In the genomic region with DNA sequence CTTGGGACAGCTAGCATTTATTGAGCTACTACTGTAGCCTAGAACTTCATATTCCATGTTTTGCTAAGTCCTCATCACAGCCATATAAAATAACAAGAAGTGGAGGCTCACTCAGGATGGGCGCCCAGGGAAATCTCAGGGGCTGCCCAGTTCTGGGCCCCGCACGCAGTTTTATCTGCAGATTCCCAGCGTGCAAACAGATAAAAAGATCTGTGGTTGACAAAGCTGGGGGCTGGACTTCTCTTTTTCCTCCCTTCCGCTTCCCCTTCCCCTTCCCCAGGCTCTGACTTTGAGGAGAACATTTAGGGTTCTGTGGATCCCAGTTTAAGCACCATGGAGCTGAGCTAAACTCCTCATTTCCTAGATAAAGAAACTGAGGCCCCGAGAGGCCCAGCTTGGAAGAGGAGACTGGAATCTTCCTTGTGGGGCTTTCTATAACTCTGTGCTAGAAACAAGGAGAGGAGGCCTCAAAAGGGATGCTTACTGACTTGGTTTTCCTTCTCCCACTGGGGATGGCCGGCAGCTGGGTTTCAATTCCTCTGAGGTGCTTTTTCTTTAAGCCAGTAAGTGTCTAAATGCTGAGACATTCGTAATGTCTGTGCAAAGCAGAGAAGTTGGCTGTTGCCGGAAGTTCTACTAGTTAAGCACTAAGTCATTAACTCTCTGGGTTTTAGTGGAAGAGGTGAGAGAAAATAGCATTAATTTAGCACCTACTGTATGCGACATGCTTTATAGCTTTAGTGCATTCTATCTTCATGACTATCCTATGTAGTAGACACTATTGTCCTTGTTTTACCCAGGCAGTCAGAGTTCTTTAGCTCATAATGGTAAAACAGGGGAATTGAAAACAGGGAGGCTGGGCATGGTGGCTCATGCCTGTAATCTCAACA, we compare ENCODE assay signal across 12 cellular contexts.
DNase-seq lines count a peak whose midpoint lies in the region; TF ChIP-seq lines count a peak whose summit lies in the region.
"Had no signal": no experiment of that assay in that cellular context is flagged by ENCODE, and none has a peak within 500 bp of the region (broad histone marks: within the 10 kb centered on the region; RNA-seq: fewer than 3 reads in every experiment).

No MANE protein-coding gene starts in this region.

- POLR2A ChIA-PET in OCI-LY7 (lab: Charles Lee): interaction anchor here (0.5 to 1.4 kb wide), 9 partner anchors 11 to 318 kb away, joined by 3 to 5 read pairs (median 3); a partner anchor contains a TSS

- H3K27me3 ChIP-seq in right atrium auricular region (no peaks in the 10 kb centered on the region), spleen (replicated peaks in 1 of 7) (no peaks in the 10 kb centered on the region)
- H3K27me3 ChIP-seq: SJSA1 had no signal

- TF ChIP-seq CTCF in GM20000 (IDR thresholded peaks at IDR 0.05; ENCODE audit: extremely low read depth, missing control alignments): no peak
- TF ChIP-seq CTCF in OCI-LY7 (conservative IDR thresholded peaks at IDR 0.05; ENCODE audit: low read length): no peak
- TF ChIP-seq CTCF in right atrium auricular region (IDR thresholded peaks at IDR 0.05): no peak
- no peak for TF ChIP-seq CTCF in spleen (IDR thresholded peaks at IDR 0.05 in 8 of 11, conservative IDR thresholded peaks at IDR 0.05 in 3 of 11)

- no peaks in the 10 kb centered on the region for H4K20me1 ChIP-seq in OCI-LY7 (ENCODE audit: insufficient read depth, low read length)

- DNase-seq in GM20000 (ENCODE audit: low spot score) (peak; percentile 78), OCI-LY7 (ENCODE audit: low spot score) (peak; percentile 46), right atrium auricular region (ENCODE audit: low spot score) (no peak), spleen (no peak), cortex of kidney (lab: John Stamatoyannopoulos, UW) (no peak), amniotic stem cell (lab: John Stamatoyannopoulos, UW) (no peak), NCI-H526 treated with DMSO at 0.1 percent for 48 hours (lab: John Stamatoyannopoulos, UW) (no peak)
- no peak for DNase-seq in stimulated activated CD4-positive, alpha-beta T cell treated with anti-CD3 and anti-CD28 coated beads, Interleukin-4, amount 100 ng/mL, for 4 hours
- DNase-seq: activated CD4-positive, CD25-positive, alpha-beta regulatory T cell; CD8-positive, alpha-beta T cell; H7 had no signal

- no peaks in the 10 kb centered on the region for H3K9me2 ChIP-seq in OCI-LY7 (ENCODE audit: insufficient read depth, low read length)

- no TSS peak for BruUV-seq in OCI-LY7 (replicated peaks; lab: Mats Ljungman, UMichigan)

- H3K4me2 ChIP-seq in OCI-LY7 (ENCODE audit: low read length): peak overlapping the region; percentile 6; the same call in 1 of the 2 replicates

- H3K27ac ChIP-seq in OCI-LY7 (ENCODE audit: low read depth, low read length, poor library complexity, severe bottlenecking) (no peak overlapping the region), right atrium auricular region (peak overlapping the region; percentile 59 to 65), spleen (peak overlapping the region; percentile 23 to 88 (median 79))
- H3K27ac ChIP-seq: SJSA1 had no signal

- no peak overlapping the region for H2AFZ ChIP-seq in OCI-LY7 (ENCODE audit: low read length)

- intact Hi-C loops in OCI-LY7 (cut with micrococcal nuclease; ENCODE audit: unreplicated experiment): no loop called here
- intact Hi-C loops in spleen (cut with DNase I; ENCODE audit: low total_unique reads): no loop called here

- H3K36me3 ChIP-seq in OCI-LY7 (ENCODE audit: insufficient read depth, low read length) (no peaks in the 10 kb centered on the region), right atrium auricular region (no peaks in the 10 kb centered on the region), spleen (peaks cover 0 to under 1% (median 0%) of the 10 kb centered on the region in 6 donors)
- H3K36me3 ChIP-seq: SJSA1 had no signal

- H3K4me1 ChIP-seq in OCI-LY7 (ENCODE audit: insufficient read depth, low read length, poor library complexity, severe bottlenecking) (peaks cover 10% of the 10 kb centered on the region), right atrium auricular region (peaks cover 0 to 58% of the 10 kb centered on the region in 2 donors), spleen (peaks cover 37 to 96% (median 72%) of the 10 kb centered on the region in 6 donors)

- H3K9me3 ChIP-seq in OCI-LY7 (ENCODE audit: low read length) (no peaks in the 10 kb centered on the region), right atrium auricular region (no peaks in the 10 kb centered on the region), spleen (no peaks in the 10 kb centered on the region)
- H3K9me3 ChIP-seq: SJSA1 had no signal

- H3K4me3 ChIP-seq in OCI-LY7 (ENCODE audit: low read depth, low read length, poor library complexity, severe bottlenecking) (no peak overlapping the region), right atrium auricular region (no peak overlapping the region), spleen (peak overlapping the region in 1 of 8 donors; percentile 36)
- H3K4me3 ChIP-seq: SJSA1 had no signal

- no peaks in the 10 kb centered on the region for H3K79me2 ChIP-seq in OCI-LY7 (ENCODE audit: insufficient read depth, low read depth, low read length)

- CTCF ChIA-PET in OCI-LY7 (lab: Charles Lee; ENCODE audit: unreplicated experiment): interaction anchor here (1.0 to 1.2 kb wide), 2 partner anchors 36 to 208 kb away, joined by 3 to 5 read pairs; no protein-coding TSS in a partner anchor

- no peak for TF ChIP-seq POLR2A in spleen (IDR thresholded peaks at IDR 0.05)

- 65 to 75% (median 69%) methylated on average over 10 of the region's 10 CpGs for WGBS in spleen, 5 donors

Comparison
In these comparisons a context has a peak if more than half of its experiments do, and no peak if none do; other contexts are left out.
1. DNase-seq: peak in GM20000 (single experiment) and OCI-LY7 (single experiment); none in right atrium auricular region (single experiment), spleen (single experiment), stimulated activated CD4-positive, alpha-beta T cell treated with anti-CD3 and anti-CD28 coated beads, Interleukin-4, amount 100 ng/mL, for 4 hours (0 of 2), cortex of kidney (single experiment), amniotic stem cell (single experiment) and NCI-H526 treated with DMSO at 0.1 percent for 48 hours (single experiment).